In the genomic region with DNA sequence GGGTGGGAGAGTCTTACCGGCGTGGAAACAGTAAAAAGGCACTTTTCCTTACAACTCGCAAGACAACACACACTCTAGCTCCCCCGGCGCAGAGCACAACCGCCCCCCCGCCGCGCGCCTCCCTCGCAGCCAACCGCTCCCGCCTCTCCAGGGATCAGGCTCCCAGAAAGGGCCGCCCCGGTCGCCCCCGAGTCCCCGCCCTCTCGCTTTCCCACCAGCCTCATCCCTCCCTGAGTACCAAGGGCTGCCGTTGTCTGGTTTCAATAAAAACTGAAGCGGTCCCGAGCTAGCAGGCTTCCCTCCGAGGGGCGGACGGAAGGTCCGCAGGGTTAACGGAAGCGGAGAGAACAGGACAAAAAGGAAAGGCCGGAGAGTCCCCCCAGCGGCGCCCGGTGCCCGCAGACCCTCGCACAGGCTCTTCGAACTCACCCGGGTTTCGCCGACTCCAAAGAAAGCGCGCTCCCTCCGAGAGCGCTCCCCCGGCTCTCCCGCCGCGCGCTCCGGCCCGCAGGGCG, we compare ENCODE assay signal across 8 cellular contexts. TPM values are rescaled to one million over a fixed set of nuclear protein-coding genes. Genes with fewer than 3 reads are reported as not detected.
DNase-seq lines count a peak whose midpoint lies in the region; ATAC-seq, FAIRE-seq and TF ChIP-seq lines count a peak whose summit lies in the region.

No MANE protein-coding gene starts in this region.

- FAIRE-seq in urothelium cell line (lab: Jason Lieb, UNC), result no peak

- no peak for TF ChIP-seq POLR2A in Peyer's patch (IDR thresholded peaks at IDR 0.05)

- DNase-seq in CD14-positive monocyte (ENCODE audit: low spot score) (no peak), HL-60 (ENCODE audit: low read depth in 1 of 2, low spot score in 1 of 2) (peak in 1 of 2 experiments; percentile 68), Peyer's patch (peak; percentile 61 to 77 (median 71)), glutamatergic neuron (peak; percentile 81), omental fat pad (ENCODE audit: low spot score) (no peak), urothelium cell line (ENCODE audit: low spot score) (peak; percentile 83)

- TF ChIP-seq CTCF in CD14-positive monocyte (IDR thresholded peaks at IDR 0.05), result no peak
- TF ChIP-seq CTCF in HL-60 (IDR thresholded peaks at IDR 0.05; ENCODE audit: insufficient read depth, low read length), result no peak
- TF ChIP-seq CTCF in Peyer's patch (IDR thresholded peaks at IDR 0.05), result no peak
- no peak for TF ChIP-seq CTCF in glutamatergic neuron (IDR thresholded peaks at IDR 0.05; ENCODE audit: partially characterized antibody, unreplicated experiment)
- no peak for TF ChIP-seq CTCF in omental fat pad (IDR thresholded peaks at IDR 0.05)

- H3K27ac ChIP-seq in HL-60 (replicated peaks), result peak overlapping the region; percentile 85
- H3K27ac ChIP-seq in Peyer's patch, result peak overlapping the region; percentile 93 to 97 (median 96)

- no peaks in the 10 kb centered on the region for H3K9me3 ChIP-seq in Peyer's patch

- peak overlapping the region; percentile 85 for H3K4me3 ChIP-seq in HL-60 (replicated peaks; ENCODE audit: insufficient read depth, low read length)
- H3K4me3 ChIP-seq in Peyer's patch, result peak overlapping the region; percentile 69 to 88 (median 80)

- no peaks in the 10 kb centered on the region for H3K27me3 ChIP-seq in HL-60 (ENCODE audit: insufficient read depth, poor library complexity, severe bottlenecking)
- H3K27me3 ChIP-seq in Peyer's patch, result no peaks in the 10 kb centered on the region

- ATAC-seq in GM19438 (IDR thresholded peaks at IDR 0.05; ENCODE audit: low read depth, unreplicated experiment) (peak; percentile 30), omental fat pad (ENCODE audit: low FRiP score) (peak; percentile 72)

- intact Hi-C loops in CD14-positive monocyte (cut with micrococcal nuclease), result loop anchor here in 1 of 2 donors (5.0 to 10.0 kb wide), 5 partner anchors 89 to 307 kb away; no protein-coding TSS in a partner anchor

- peak overlapping the region; percentile 84 to 97 (median 91) for H3K27ac Mint-ChIP-seq in CD14-positive monocyte
- peak overlapping the region; percentile 89 for H3K27ac Mint-ChIP-seq in activated naive CD8-positive, alpha-beta T cell
- peak overlapping the region; percentile 83 for H3K27ac Mint-ChIP-seq in glutamatergic neuron (ENCODE audit: unreplicated experiment)

- H3K4me1 ChIP-seq in Peyer's patch, result peaks cover 0 to 11% (median 2%) of the 10 kb centered on the region in 4 donors

- H3K27me3 Mint-ChIP-seq in CD14-positive monocyte (ENCODE audit: low read depth in 3 of 3) (peaks cover 3 to 7% (median 5%) of the 10 kb centered on the region in 3 donors), glutamatergic neuron (ENCODE audit: unreplicated experiment) (peaks cover 7% of the 10 kb centered on the region)
- H3K27me3 Mint-ChIP-seq in activated naive CD8-positive, alpha-beta T cell, result no peaks in the 10 kb centered on the region

- no peaks in the 10 kb centered on the region for H3K36me3 ChIP-seq in Peyer's patch

- H3K36me3 Mint-ChIP-seq in CD14-positive monocyte (peaks cover 14 to 20% of the 10 kb centered on the region in 2 donors), glutamatergic neuron (ENCODE audit: unreplicated experiment) (no peaks in the 10 kb centered on the region)
- H3K36me3 Mint-ChIP-seq in activated naive CD8-positive, alpha-beta T cell, result peaks cover 6% of the 10 kb centered on the region

- peak overlapping the region; percentile 93 to 97 for H3K4me3 Mint-ChIP-seq in CD14-positive monocyte
- H3K4me3 Mint-ChIP-seq in activated naive CD8-positive, alpha-beta T cell, result peak overlapping the region; percentile 97
- peak overlapping the region; percentile 93 for H3K4me3 Mint-ChIP-seq in glutamatergic neuron (ENCODE audit: unreplicated experiment)

- H3K9me3 Mint-ChIP-seq in CD14-positive monocyte (no peaks in the 10 kb centered on the region), glutamatergic neuron (ENCODE audit: unreplicated experiment) (peaks cover 11% of the 10 kb centered on the region)
- H3K9me3 Mint-ChIP-seq in activated naive CD8-positive, alpha-beta T cell (ENCODE audit: low read depth), result no peaks in the 10 kb centered on the region

- peaks cover 42% of the 10 kb centered on the region for H3K4me1 Mint-ChIP-seq in CD14-positive monocyte
- peaks cover 56% of the 10 kb centered on the region for H3K4me1 Mint-ChIP-seq in activated naive CD8-positive, alpha-beta T cell (ENCODE audit: low read depth)
- H3K4me1 Mint-ChIP-seq in glutamatergic neuron (ENCODE audit: low read depth, unreplicated experiment), result peaks cover 18% of the 10 kb centered on the region

RNA-seq across cellular contexts. Expression of a gene that starts 0.8 kb away (rescaled TPM):
- polyA plus RNA-seq in CD14-positive monocyte, result 10 to 100 TPM; 69.5 to 97.1 TPM
- total RNA-seq in Peyer's patch, result 100 to 1,000 TPM in 1 of 4 donors, 10 to 100 TPM in 3; 40.3 to 101 (median 78.6) TPM
- 97.2 TPM for total RNA-seq in glutamatergic neuron (ENCODE audit: unreplicated experiment)
- total RNA-seq in omental fat pad, result 100 to 1,000 TPM; 125 to 251 (median 186) TPM

Comparison
In these comparisons a context has a peak if more than half of its experiments do, and no peak if none do; other contexts are left out.
1. DNase-seq: peak in Peyer's patch (3 of 3), glutamatergic neuron (single experiment) and urothelium cell line (single experiment); none in CD14-positive monocyte (single experiment) and omental fat pad (single experiment).
2. Peak in every context shown above with its lines, with median percentiles within 50 percentile points of each other: H3K27ac Mint-ChIP-seq and H3K4me3 Mint-ChIP-seq.